Comparison of ENCODE assay signal across 1 cellular context in the genomic region with DNA sequence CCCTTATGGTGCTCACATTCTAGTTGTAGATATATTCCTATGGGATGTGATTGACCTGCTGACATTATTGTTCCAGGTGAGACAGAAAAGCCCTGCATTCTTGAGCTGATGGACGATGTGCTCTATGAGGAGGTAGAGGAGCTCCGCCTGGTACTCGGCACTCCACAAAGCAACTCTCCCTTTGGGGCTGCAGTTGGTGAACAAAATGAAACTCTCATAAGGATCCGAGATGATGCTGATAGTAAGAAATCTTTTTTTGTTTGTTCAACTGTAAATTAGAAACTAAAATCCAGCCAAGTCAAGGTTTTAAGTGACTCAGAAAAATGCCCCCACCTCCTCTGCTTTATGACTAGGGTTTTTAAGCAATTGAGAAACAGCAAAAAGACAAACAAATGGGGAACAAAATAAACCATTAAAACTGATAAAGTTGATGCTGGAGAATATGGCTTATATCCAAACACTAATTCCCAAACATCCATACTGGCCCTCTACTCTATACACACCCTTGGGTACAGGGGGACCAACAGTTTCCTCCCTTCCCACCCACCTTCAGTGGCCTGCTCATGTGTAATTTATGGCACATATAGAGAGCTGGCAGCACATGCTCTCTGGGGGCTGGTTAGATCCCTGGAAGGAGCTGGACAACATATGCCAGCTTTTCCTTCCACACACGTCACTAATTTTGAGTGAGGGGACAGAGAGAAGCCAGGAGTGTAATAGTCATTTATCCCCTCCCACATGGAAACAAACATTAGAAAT.
TF ChIP-seq lines count a peak whose summit lies in the region.

No MANE protein-coding gene starts in this region.

TF ChIP-seq in GM12878, 131 proteins besides CTCF, POLR2A, EP300 and RAD21 (continued from another document):
- TF ChIP-seq, protein P1, sequence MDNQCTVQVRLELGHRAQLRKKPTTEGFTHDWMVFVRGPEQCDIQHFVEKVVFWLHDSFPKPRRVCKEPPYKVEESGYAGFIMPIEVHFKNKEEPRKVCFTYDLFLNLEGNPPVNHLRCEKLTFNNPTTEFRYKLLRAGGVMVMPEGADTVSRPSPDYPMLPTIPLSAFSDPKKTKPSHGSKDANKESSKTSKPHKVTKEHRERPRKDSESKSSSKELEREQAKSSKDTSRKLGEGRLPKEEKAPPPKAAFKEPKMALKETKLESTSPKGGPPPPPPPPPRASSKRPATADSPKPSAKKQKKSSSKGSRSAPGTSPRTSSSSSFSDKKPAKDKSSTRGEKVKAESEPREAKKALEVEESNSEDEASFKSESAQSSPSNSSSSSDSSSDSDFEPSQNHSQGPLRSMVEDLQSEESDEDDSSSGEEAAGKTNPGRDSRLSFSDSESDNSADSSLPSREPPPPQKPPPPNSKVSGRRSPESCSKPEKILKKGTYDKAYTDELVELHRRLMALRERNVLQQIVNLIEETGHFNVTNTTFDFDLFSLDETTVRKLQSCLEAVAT (IDR thresholded peaks at IDR 0.05): peak; percentile 74
- TF ChIP-seq CBX3 (IDR thresholded peaks at IDR 0.05; ENCODE audit: borderline replicate concordance, low read depth) (no peak), NFIC (IDR thresholded peaks at IDR 0.05; ENCODE audit: low read depth, low read length) (peak; percentile 77), DPF2 (IDR thresholded peaks at IDR 0.05) (0 out of 2 replicates have a peak, but pooled peaks have one; percentile 17), JUNB (IDR thresholded peaks at IDR 0.05) (peak; percentile 82), FOXM1 (IDR thresholded peaks at IDR 0.05; ENCODE audit: low read depth, low read length) (peak; percentile 44; the same call in 1 of the 2 replicates), SRF (IDR thresholded peaks at IDR 0.05; ENCODE audit: low read depth in 2 of 2, low read length in 2 of 2) (peak in 1 of 2 experiments; percentile 64; a peak in 1 of 4 replicates)
- TF ChIP-seq, protein P2, sequence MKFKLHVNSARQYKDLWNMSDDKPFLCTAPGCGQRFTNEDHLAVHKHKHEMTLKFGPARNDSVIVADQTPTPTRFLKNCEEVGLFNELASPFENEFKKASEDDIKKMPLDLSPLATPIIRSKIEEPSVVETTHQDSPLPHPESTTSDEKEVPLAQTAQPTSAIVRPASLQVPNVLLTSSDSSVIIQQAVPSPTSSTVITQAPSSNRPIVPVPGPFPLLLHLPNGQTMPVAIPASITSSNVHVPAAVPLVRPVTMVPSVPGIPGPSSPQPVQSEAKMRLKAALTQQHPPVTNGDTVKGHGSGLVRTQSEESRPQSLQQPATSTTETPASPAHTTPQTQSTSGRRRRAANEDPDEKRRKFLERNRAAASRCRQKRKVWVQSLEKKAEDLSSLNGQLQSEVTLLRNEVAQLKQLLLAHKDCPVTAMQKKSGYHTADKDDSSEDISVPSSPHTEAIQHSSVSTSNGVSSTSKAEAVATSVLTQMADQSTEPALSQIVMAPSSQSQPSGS (IDR thresholded peaks at IDR 0.05; ENCODE audit: low read length): peak; percentile 45; the same call in 1 of the 2 replicates
